ENCODE assay signal across 33 cellular contexts in genomic region chr2:24667542-24667941, GRCh38.
"Had no signal": no experiment of that assay in that cellular context is flagged by ENCODE, and none has a peak within 500 bp of the region (broad histone marks: within the 10 kb centered on the region; RNA-seq: fewer than 3 reads in every experiment).

No MANE protein-coding gene starts in this region.

- H3K27ac ChIP-seq: adrenal gland, body of pancreas, brain microvascular endothelial cell, breast epithelium, VCaP had no signal

- H3K27ac Mint-ChIP-seq: activated CD4-positive, alpha-beta memory T cell treated with anti-CD3 and anti-CD28 coated beads, Interleukin-2, amount 10 ng/mL, durations not matched to agents 7 days and 5 days; activated CD4-positive, alpha-beta T cell treated with anti-CD3 and anti-CD28 coated beads, Interleukin-2, amount 10 ng/mL, durations not matched to agents 24 days and 14 days; activated CD8-positive, alpha-beta memory T cell treated with anti-CD3 and anti-CD28 coated beads, Interleukin-2, amount 10 ng/mL, durations not matched to agents 7 days and 5 days; activated CD8-positive, alpha-beta T cell treated with anti-CD3 and anti-CD28 coated beads, Interleukin-2, amount 10 ng/mL, durations not matched to agents 7 days and 5 days; activated naive CD4-positive, alpha-beta T cell treated with anti-CD3 and anti-CD28 coated beads for 36 hours; activated naive CD4-positive, alpha-beta T cell treated with anti-CD3 and anti-CD28 coated beads, Interleukin-2, amount 50 U/mL, for 72 hours; activated naive CD8-positive, alpha-beta T cell treated with anti-CD3 and anti-CD28 coated beads for 36 hours; activated T-cell treated with anti-CD3 and anti-CD28 coated beads, Interleukin-2, amount 50 U/mL, for 24 hours; T-helper 1 cell treated with Interleukin-12 subunit alpha and Interleukin-12 subunit beta and Interleukin-4 antibody, amounts not matched to agents 30 μg/mL and 1 μg/mL, for 36 hours; T-helper 2 cell treated with Interferon-gamma antibody and Interleukin-4, amounts not matched to agents 5 μg/mL and 100 μg/mL, for 36 hours had no signal

- H3K4me3 Mint-ChIP-seq: activated CD4-positive, alpha-beta memory T cell treated with anti-CD3 and anti-CD28 coated beads, Interleukin-2, amount 10 ng/mL, durations not matched to agents 7 days and 5 days; activated CD4-positive, alpha-beta T cell treated with anti-CD3 and anti-CD28 coated beads, Interleukin-2, amount 10 ng/mL, durations not matched to agents 24 days and 14 days; activated CD8-positive, alpha-beta memory T cell treated with anti-CD3 and anti-CD28 coated beads, Interleukin-2, amount 10 ng/mL, durations not matched to agents 7 days and 5 days; activated CD8-positive, alpha-beta T cell treated with anti-CD3 and anti-CD28 coated beads, Interleukin-2, amount 10 ng/mL, durations not matched to agents 7 days and 5 days; activated naive CD4-positive, alpha-beta T cell treated with anti-CD3 and anti-CD28 coated beads for 36 hours; activated naive CD8-positive, alpha-beta T cell treated with anti-CD3 and anti-CD28 coated beads for 36 hours; activated T-cell treated with anti-CD3 and anti-CD28 coated beads, Interleukin-2, amount 50 U/mL, for 24 hours; T-helper 1 cell treated with Interleukin-12 subunit alpha and Interleukin-12 subunit beta and Interleukin-4 antibody, amounts not matched to agents 30 μg/mL and 1 μg/mL, for 36 hours; T-helper 2 cell treated with Interferon-gamma antibody and Interleukin-4, amounts not matched to agents 5 μg/mL and 100 μg/mL, for 36 hours had no signal

- H3K27me3 Mint-ChIP-seq: activated CD4-positive, alpha-beta memory T cell treated with anti-CD3 and anti-CD28 coated beads, Interleukin-2, amount 10 ng/mL, durations not matched to agents 7 days and 5 days; activated CD4-positive, alpha-beta T cell treated with anti-CD3 and anti-CD28 coated beads, Interleukin-2, amount 10 ng/mL, durations not matched to agents 24 days and 14 days; activated CD8-positive, alpha-beta memory T cell treated with anti-CD3 and anti-CD28 coated beads, Interleukin-2, amount 10 ng/mL, durations not matched to agents 7 days and 5 days; activated naive CD8-positive, alpha-beta T cell treated with anti-CD3 and anti-CD28 coated beads for 36 hours; activated T-cell treated with anti-CD3 and anti-CD28 coated beads, Interleukin-2, amount 50 U/mL, for 24 hours had no signal

- H3K27me3 ChIP-seq: adrenal gland, body of pancreas, brain microvascular endothelial cell, breast epithelium had no signal

- H3K4me3 ChIP-seq: adrenal gland, body of pancreas, breast epithelium had no signal

- DNase-seq: activated CD4-positive, alpha-beta memory T cell treated with anti-CD3 and anti-CD28 coated beads, Interleukin-2, amount 10 ng/mL, durations not matched to agents 7 days and 5 days; activated CD4-positive, alpha-beta T cell treated with anti-CD3 and anti-CD28 coated beads for 1 hour; activated CD4-positive, alpha-beta T cell treated with anti-CD3 and anti-CD28 coated beads for 4 hours; activated CD4-positive, alpha-beta T cell treated with anti-CD3 and anti-CD28 coated beads, Interleukin-2, amount 10 ng/mL, durations not matched to agents 24 days and 14 days; activated CD4-positive, alpha-beta T cell treated with anti-CD3 and anti-CD28 coated beads, Interleukin-2, amount 50 U/mL, for 48 hours; activated CD4-positive, CD25-positive, alpha-beta regulatory T cell; activated CD8-positive, alpha-beta memory T cell treated with anti-CD3 and anti-CD28 coated beads for 24 hours; activated CD8-positive, alpha-beta memory T cell treated with anti-CD3 and anti-CD28 coated beads, Interleukin-2, amount 10 ng/mL, durations not matched to agents 7 days and 5 days; activated CD8-positive, alpha-beta memory T cell treated with anti-CD3 and anti-CD28 coated beads, Interleukin-2, amount 50 U/mL, for 48 hours; activated CD8-positive, alpha-beta T cell treated with anti-CD3 and anti-CD28 coated beads, Interleukin-2, amount 10 ng/mL, durations not matched to agents 7 days and 5 days; activated effector memory CD4-positive, alpha-beta T cell treated with anti-CD3 and anti-CD28 coated beads, Interleukin-2, amount 50 U/mL, for 16 hours; activated gamma-delta T cell treated with Interleukin-2 at 50 U/mL for 16 hours; activated naive CD4-positive, alpha-beta T cell; activated naive CD4-positive, alpha-beta T cell treated with anti-CD3 and anti-CD28 coated beads for 36 hours; activated naive CD4-positive, alpha-beta T cell treated with anti-CD3 and anti-CD28 coated beads, Interleukin-2, amount 50 U/mL, for 16 hours; activated naive CD8-positive, alpha-beta T cell treated with anti-CD3 and anti-CD28 coated beads for 36 hours; activated T-cell treated with anti-CD3 and anti-CD28 coated beads, Interleukin-2, amount 50 U/mL, for 24 hours; activated T-cell treated with anti-CD3 and anti-CD28 coated beads, Interleukin-2, amount 50 U/mL, for 48 hours; adrenal gland; amniotic stem cell; aorta; body of pancreas; brain microvascular endothelial cell; caudate nucleus; T-helper 1 cell; T-helper 2 cell; T-helper 9 cell had no signal

- H3K9me3 Mint-ChIP-seq: activated CD4-positive, alpha-beta memory T cell treated with anti-CD3 and anti-CD28 coated beads, Interleukin-2, amount 10 ng/mL, durations not matched to agents 7 days and 5 days; activated CD4-positive, alpha-beta T cell treated with anti-CD3 and anti-CD28 coated beads, Interleukin-2, amount 10 ng/mL, durations not matched to agents 24 days and 14 days; activated naive CD4-positive, alpha-beta T cell treated with anti-CD3 and anti-CD28 coated beads for 36 hours; activated naive CD4-positive, alpha-beta T cell treated with anti-CD3 and anti-CD28 coated beads, Interleukin-2, amount 50 U/mL, for 72 hours; activated naive CD8-positive, alpha-beta T cell treated with anti-CD3 and anti-CD28 coated beads for 36 hours; activated T-cell treated with anti-CD3 and anti-CD28 coated beads, Interleukin-2, amount 50 U/mL, for 24 hours; T-helper 1 cell treated with Interleukin-12 subunit alpha and Interleukin-12 subunit beta and Interleukin-4 antibody, amounts not matched to agents 30 μg/mL and 1 μg/mL, for 36 hours; T-helper 2 cell treated with Interferon-gamma antibody and Interleukin-4, amounts not matched to agents 5 μg/mL and 100 μg/mL, for 36 hours had no signal

- ATAC-seq: activated CD4-positive, CD25-positive, alpha-beta regulatory T cell treated with anti-CD3 and anti-CD28 coated beads, Interleukin-2, amount 50 U/mL, for 24 hours; activated CD8-positive, alpha-beta memory T cell treated with anti-CD3 and anti-CD28 coated beads, Interleukin-2, amount 10 ng/mL, durations not matched to agents 7 days and 5 days; activated CD8-positive, alpha-beta T cell treated with anti-CD3 and anti-CD28 coated beads, Interleukin-2, amount 10 ng/mL, durations not matched to agents 7 days and 5 days; activated naive CD4-positive, alpha-beta T cell treated with anti-CD3 and anti-CD28 coated beads, Interleukin-2, amount 50 U/mL, for 72 hours; body of pancreas had no signal
